9 cellular contexts compared by ENCODE assay signal in genomic region chr21:46622226-46622625, GRCh38. TPM values are rescaled to one million over a fixed set of nuclear protein-coding genes. Genes with fewer than 3 reads are reported as not detected.
DNase-seq lines count a peak whose midpoint lies in the region; ATAC-seq, FAIRE-seq and TF ChIP-seq lines count a peak whose summit lies in the region.
"Had no signal": no experiment of that assay in that cellular context is flagged by ENCODE, and none has a peak within 500 bp of the region (broad histone marks: within the 10 kb centered on the region; RNA-seq: fewer than 3 reads in every experiment).

No MANE protein-coding gene starts in this region.

- H3K27ac ChIP-seq in left ventricle myocardium inferior (replicated peaks) (peak overlapping the region; percentile 55), smooth muscle cell (ENCODE audit: low read depth) (no peak overlapping the region)

- peak overlapping the region; percentile 58 for H2AFZ ChIP-seq in smooth muscle cell (ENCODE audit: low read depth)

- no peak overlapping the region for H3K4me3 Mint-ChIP-seq in activated B cell treated with CpG ODN at 0.5 μM for 24 hours

- peaks cover 12% of the 10 kb centered on the region for H3K4me1 Mint-ChIP-seq in activated B cell treated with CpG ODN at 0.5 μM for 24 hours

- H3K79me2 ChIP-seq in smooth muscle cell (ENCODE audit: low read depth) = no peaks in the 10 kb centered on the region

- peak; percentile 89 for DNase-seq in Jurkat, Clone E6-1 (ENCODE audit: low read depth, low spot score)
- DNase-seq in activated B cell treated with CpG ODN at 0.5 μM for 24 hours (no peak), left ventricle myocardium inferior (peak; percentile 42), smooth muscle cell (lab: John Stamatoyannopoulos, UW; ENCODE audit: unreplicated experiment) (no peak), NAMALWA (ENCODE audit: low spot score) (no peak), SW 1271 (lab: John Stamatoyannopoulos, UW) (no peak), HTR-8/SVneo (ENCODE audit: insufficient read length, low spot score) (no peak), NCI-H1417 (lab: John Stamatoyannopoulos, UW) (no peak)

- peaks cover 8% of the 10 kb centered on the region for H3K4me1 ChIP-seq in left ventricle myocardium inferior
- H3K4me1 ChIP-seq in smooth muscle cell (ENCODE audit: low read depth) = peaks cover 14% of the 10 kb centered on the region

- no peak overlapping the region for H3K4me2 ChIP-seq in smooth muscle cell

- H3K27me3 ChIP-seq in left ventricle myocardium inferior (ENCODE audit: low read depth) (no peaks in the 10 kb centered on the region), smooth muscle cell (ENCODE audit: low read depth) (no peaks in the 10 kb centered on the region)

- H3K27ac Mint-ChIP-seq in activated B cell treated with CpG ODN at 0.5 μM for 24 hours = peak overlapping the region; percentile 66

- WGBS in smooth muscle cell (ENCODE audit: low lambda C conversion rate) = 69% methylated on average over 4 of the region's 4 CpGs

- no peak for FAIRE-seq in HTR-8/SVneo (lab: Jason Lieb, UNC)

- POLR2A ChIA-PET in activated B cell treated with CpG ODN at 0.5 μM for 24 hours (lab: Charles Lee) = no interaction called here

- H3K4me3 ChIP-seq in Jurkat, Clone E6-1 (ENCODE audit: low read length) = no peak overlapping the region
- H3K4me3 ChIP-seq in left ventricle myocardium inferior (no peak overlapping the region), smooth muscle cell (no peak overlapping the region)

- CTCF ChIA-PET in activated B cell treated with CpG ODN at 0.5 μM for 24 hours (lab: Charles Lee) = no interaction called here

- TF ChIP-seq CTCF in activated B cell treated with CpG ODN at 0.5 μM for 24 hours (IDR thresholded peaks at IDR 0.05) (no peak), left ventricle myocardium inferior (IDR thresholded peaks at IDR 0.05; ENCODE audit: borderline replicate concordance) (no peak), smooth muscle cell (IDR thresholded peaks at IDR 0.05; ENCODE audit: borderline replicate concordance, insufficient read depth, poor library complexity, severe bottlenecking) (no peak)

- intact Hi-C loops in activated B cell treated with CpG ODN at 0.5 μM for 24 hours (cut with micrococcal nuclease) = no loop called here
- intact Hi-C loops in left ventricle myocardium inferior (cut with micrococcal nuclease) = no loop called here

- no peak overlapping the region for H3K9ac ChIP-seq in smooth muscle cell (ENCODE audit: low read depth)

- no peaks in the 10 kb centered on the region for H4K20me1 ChIP-seq in smooth muscle cell (ENCODE audit: low read depth)

- H3F3A ChIP-seq in smooth muscle cell (ENCODE audit: low read depth) = no peaks in the 10 kb centered on the region

- ATAC-seq in activated B cell treated with CpG ODN at 0.5 μM for 24 hours (ENCODE audit: low read depth) = peak; percentile 21
- ATAC-seq: HCT116 had no signal

- peaks cover 3% of the 10 kb centered on the region for H3K27me3 Mint-ChIP-seq in activated B cell treated with CpG ODN at 0.5 μM for 24 hours

- no peaks in the 10 kb centered on the region for H3K36me3 Mint-ChIP-seq in activated B cell treated with CpG ODN at 0.5 μM for 24 hours (ENCODE audit: low read depth)

- H3K36me3 ChIP-seq in left ventricle myocardium inferior (no peaks in the 10 kb centered on the region), smooth muscle cell (ENCODE audit: low read depth) (no peaks in the 10 kb centered on the region)

- H3K9me3 ChIP-seq in left ventricle myocardium inferior (replicated peaks) (peaks cover 20% of the 10 kb centered on the region), smooth muscle cell (replicated peaks; ENCODE audit: low read depth) (peaks cover 7% of the 10 kb centered on the region)

- peaks cover 10% of the 10 kb centered on the region for H3K9me3 Mint-ChIP-seq in activated B cell treated with CpG ODN at 0.5 μM for 24 hours

RNA-seq across cellular contexts. Expression of gene PRMT2, which starts 13.2 kb away (rescaled TPM):
- 100 TPM for polyA plus RNA-seq in Jurkat, Clone E6-1 (2012; ENCODE audit: insufficient read depth, insufficient read length)
- total RNA-seq in activated B cell treated with CpG ODN at 0.5 μM for 24 hours = 48.5 and 52.4 TPM in 2 replicates
- total RNA-seq in left ventricle myocardium inferior = 56.4 TPM
- 51.4 and 61.9 TPM in 2 replicates for total RNA-seq in smooth muscle cell
- 95.7 and 97.9 TPM in 2 replicates for polyA plus RNA-seq in smooth muscle cell

RNA-seq across cellular contexts. Expression of gene S100B, which starts 17.3 kb away (rescaled TPM):
- polyA plus RNA-seq in Jurkat, Clone E6-1 (2012; ENCODE audit: insufficient read depth, insufficient read length) = not detected
- total RNA-seq in activated B cell treated with CpG ODN at 0.5 μM for 24 hours (not detected in 2 replicates), left ventricle myocardium inferior (2.8 TPM), smooth muscle cell (not detected in 2 replicates)
- polyA plus RNA-seq in smooth muscle cell = not detected in 2 replicates

Comparison
In these comparisons a context has a peak if more than half of its experiments do, and no peak if none do; other contexts are left out.
1. DNase-seq: peak in Jurkat, Clone E6-1 (single experiment) and left ventricle myocardium inferior (single experiment); none in activated B cell treated with CpG ODN at 0.5 μM for 24 hours (single experiment), smooth muscle cell (single experiment), NAMALWA (single experiment), SW 1271 (0 of 2), HTR-8/SVneo (single experiment) and NCI-H1417 (0 of 3).